In genomic region chr14:104891664-104892500, GRCh38 we compare ENCODE assay signal across 17 cellular contexts. TPM values are rescaled to one million over a fixed set of nuclear protein-coding genes. Genes with fewer than 3 reads are reported as not detected.
DNase-seq lines count a peak whose midpoint lies in the region; ATAC-seq and TF ChIP-seq lines count a peak whose summit lies in the region.
"Had no signal": no experiment of that assay in that cellular context is flagged by ENCODE, and none has a peak within 500 bp of the region (broad histone marks: within the 10 kb centered on the region; RNA-seq: fewer than 3 reads in every experiment).

No MANE protein-coding gene starts in this region.

- no peak overlapping the region for H2BK120ac ChIP-seq in H9 (ENCODE audit: low read depth, low read length, poor library complexity, severe bottlenecking)

- H2AFZ ChIP-seq in H9 (ENCODE audit: low read length), result no peak overlapping the region
- H2AFZ ChIP-seq: parathyroid adenoma had no signal

- H3K14ac ChIP-seq in H9 (ENCODE audit: insufficient read depth, low read length), result no peak overlapping the region

- H3K23ac ChIP-seq in H9 (ENCODE audit: insufficient read length, low read depth, low read length), result no peak overlapping the region

- TF ChIP-seq POLR2A in vagina (IDR thresholded peaks at IDR 0.05), result no peak

- TF ChIP-seq CTCF in H9 (conservative IDR thresholded peaks at IDR 0.05) (no peak), endodermal cell (conservative IDR thresholded peaks at IDR 0.05) (no peak), psoas muscle (IDR thresholded peaks at IDR 0.05) (no peak), vagina (IDR thresholded peaks at IDR 0.05) (no peak)

- no peaks in the 10 kb centered on the region for H3K9me3 Mint-ChIP-seq in activated naive CD4-positive, alpha-beta T cell treated with anti-CD3 and anti-CD28 coated beads, Interleukin-2, amount 10 ng/mL, durations not matched to agents 7 days and 5 days
- H3K9me3 Mint-ChIP-seq in activated naive CD4-positive, alpha-beta T cell treated with anti-CD3 and anti-CD28 coated beads for 36 hours, result no peaks in the 10 kb centered on the region
- H3K9me3 Mint-ChIP-seq in H9 (peaks cover 0 to 5% of the 10 kb centered on the region in 2 experiments; a peak in 1 of 5 replicates), endodermal cell (no peaks in the 10 kb centered on the region)
- no peaks in the 10 kb centered on the region for H3K9me3 Mint-ChIP-seq in stimulated activated effector memory CD8-positive, alpha-beta T cell treated with anti-CD3 and anti-CD28 coated beads, Interleukin-12 subunit alpha, Interleukin-12 subunit beta, amount 100 ng/mL, for 72 hours
- H3K9me3 Mint-ChIP-seq: CD8-positive, alpha-beta T cell had no signal

- H3K79me1 ChIP-seq in H9 (ENCODE audit: insufficient read depth, low read depth, low read length, poor library complexity, severe bottlenecking), result no peaks in the 10 kb centered on the region

- H3K4me3 ChIP-seq in endodermal cell (ENCODE audit: low read length) (no peak overlapping the region), psoas muscle (no peak overlapping the region), vagina (no peak overlapping the region)
- H3K4me3 ChIP-seq: esophagus muscularis mucosa, thyroid gland had no signal

- H2BK20ac ChIP-seq in H9 (ENCODE audit: low read depth, low read length, poor library complexity, severe bottlenecking), result no peak overlapping the region

- H3K9ac ChIP-seq in H9 (ENCODE audit: extremely low read depth, insufficient read length, low read length) (no peak overlapping the region), endodermal cell (ENCODE audit: extremely low read depth, low read length, poor library complexity, severe bottlenecking) (no peak overlapping the region)
- H3K9ac ChIP-seq: parathyroid adenoma had no signal

- no peaks in the 10 kb centered on the region for H3K36me3 Mint-ChIP-seq in activated naive CD4-positive, alpha-beta T cell treated with anti-CD3 and anti-CD28 coated beads, Interleukin-2, amount 10 ng/mL, durations not matched to agents 7 days and 5 days
- H3K36me3 Mint-ChIP-seq in activated naive CD4-positive, alpha-beta T cell treated with anti-CD3 and anti-CD28 coated beads for 36 hours (ENCODE audit: low read depth), result no peaks in the 10 kb centered on the region
- peaks cover 0 to 7% (median 0%) of the 10 kb centered on the region in 3 experiments; a peak in 2 of 7 replicates for H3K36me3 Mint-ChIP-seq in H9 (ENCODE audit: insufficient read depth in 1 of 3, low read depth in 3 of 3)
- H3K36me3 Mint-ChIP-seq in endodermal cell (ENCODE audit: low read depth), result no peaks in the 10 kb centered on the region
- H3K36me3 Mint-ChIP-seq in stimulated activated effector memory CD8-positive, alpha-beta T cell treated with anti-CD3 and anti-CD28 coated beads, Interleukin-12 subunit alpha, Interleukin-12 subunit beta, amount 100 ng/mL, for 72 hours, result peaks cover 5% of the 10 kb centered on the region
- H3K36me3 Mint-ChIP-seq: CD8-positive, alpha-beta T cell had no signal

- H3K27me3 ChIP-seq in H9 (ENCODE audit: insufficient read depth, low read length), result no peaks in the 10 kb centered on the region
- no peaks in the 10 kb centered on the region for H3K27me3 ChIP-seq in endodermal cell (ENCODE audit: control insufficient read depth, insufficient read depth, low read length, poor library complexity, severe bottlenecking)
- H3K27me3 ChIP-seq in psoas muscle (ENCODE audit: insufficient read depth in 3 of 3, low read length in 2 of 3), result no peaks in the 10 kb centered on the region
- H3K27me3 ChIP-seq in vagina, result no peaks in the 10 kb centered on the region
- H3K27me3 ChIP-seq: esophagus muscularis mucosa, thyroid gland had no signal

- no CpG with 5 or more reads among the region's 13 CpGs for WGBS in H9 (ENCODE audit: extremely low coverage, insufficient read length, low lambda C conversion rate)
- 87 to 91% methylated on average over 7 to 13 of the region's 13 CpGs for WGBS in endodermal cell (ENCODE audit: insufficient coverage in 1 of 2, insufficient read length in 1 of 2), 2 experiments
- WGBS in psoas muscle, 3 donors, result 79 to 83% (median 82%) methylated on average over 12 to 13 of the region's 13 CpGs

- H3K18ac ChIP-seq in H9 (ENCODE audit: insufficient read length, low read depth, low read length), result no peak overlapping the region

- H3K23me2 ChIP-seq in H9 (ENCODE audit: insufficient read length, low read depth, low read length, poor library complexity, severe bottlenecking), result no peaks in the 10 kb centered on the region

- H3K4me2 ChIP-seq in H9 (ENCODE audit: insufficient read depth, insufficient read length, low read length), result no peak overlapping the region

- no peak overlapping the region for H4K91ac ChIP-seq in H9 (ENCODE audit: insufficient read length, low read depth, low read length)

- no peak overlapping the region for H3K56ac ChIP-seq in H9 (ENCODE audit: insufficient read length, low read depth, low read length)

- H2BK15ac ChIP-seq in H9 (ENCODE audit: low read depth, low read length), result no peak overlapping the region

- no peak overlapping the region for H2BK5ac ChIP-seq in H9 (ENCODE audit: insufficient read length, low read length)

- no peak overlapping the region for H3K27ac ChIP-seq in H9 (ENCODE audit: insufficient read length, low read depth, low read length)
- no peak overlapping the region for H3K27ac ChIP-seq in endodermal cell (ENCODE audit: low read depth, low read length)
- no peak overlapping the region for H3K27ac ChIP-seq in psoas muscle
- H3K27ac ChIP-seq in vagina, result no peak overlapping the region
- H3K27ac ChIP-seq: esophagus muscularis mucosa, parathyroid adenoma, thyroid gland had no signal

- H4K8ac ChIP-seq in H9 (replicated peaks; ENCODE audit: insufficient read length, low read depth, low read length), result no peak overlapping the region

- no peaks in the 10 kb centered on the region for H3K79me2 ChIP-seq in H9 (ENCODE audit: insufficient read depth, low read length)
- H3K79me2 ChIP-seq: parathyroid adenoma had no signal

- no peak overlapping the region for H3K4me3 Mint-ChIP-seq in activated naive CD4-positive, alpha-beta T cell treated with anti-CD3 and anti-CD28 coated beads, Interleukin-2, amount 10 ng/mL, durations not matched to agents 7 days and 5 days
- H3K4me3 Mint-ChIP-seq in activated naive CD4-positive, alpha-beta T cell treated with anti-CD3 and anti-CD28 coated beads for 36 hours, result no peak overlapping the region
- H3K4me3 Mint-ChIP-seq in H9 (no peak overlapping the region), endodermal cell (no peak overlapping the region)
- H3K4me3 Mint-ChIP-seq in stimulated activated effector memory CD8-positive, alpha-beta T cell treated with anti-CD3 and anti-CD28 coated beads, Interleukin-12 subunit alpha, Interleukin-12 subunit beta, amount 100 ng/mL, for 72 hours, result no peak overlapping the region
- H3K4me3 Mint-ChIP-seq: CD8-positive, alpha-beta T cell had no signal

- no peak overlapping the region for H4K5ac ChIP-seq in H9 (ENCODE audit: insufficient read length, low read depth, low read length)

- intact Hi-C loops in activated naive CD4-positive, alpha-beta T cell treated with anti-CD3 and anti-CD28 coated beads for 36 hours (cut with micrococcal nuclease), result no loop called here
- intact Hi-C loops in psoas muscle (cut with DNase I) (no loop called here), vagina (cut with DNase I) (no loop called here)

- no peak overlapping the region for H3T11ph ChIP-seq in H9 (ENCODE audit: low read length)

- CTCF ChIA-PET in activated naive CD4-positive, alpha-beta T cell treated with anti-CD3 and anti-CD28 coated beads, Interleukin-2, amount 10 ng/mL, durations not matched to agents 7 days and 5 days (lab: Charles Lee), result no interaction called here
- CTCF ChIA-PET in activated naive CD4-positive, alpha-beta T cell treated with anti-CD3 and anti-CD28 coated beads for 36 hours (lab: Charles Lee), result no interaction called here

- no peaks in the 10 kb centered on the region for H4K20me1 ChIP-seq in H9 (ENCODE audit: control insufficient read depth, insufficient read depth, insufficient read length)

- H3K27me3 Mint-ChIP-seq in activated naive CD4-positive, alpha-beta T cell treated with anti-CD3 and anti-CD28 coated beads, Interleukin-2, amount 10 ng/mL, durations not matched to agents 7 days and 5 days, result peaks cover 3% of the 10 kb centered on the region
- H3K27me3 Mint-ChIP-seq in activated naive CD4-positive, alpha-beta T cell treated with anti-CD3 and anti-CD28 coated beads for 36 hours (ENCODE audit: low read depth), result no peaks in the 10 kb centered on the region
- H3K27me3 Mint-ChIP-seq in H9 (ENCODE audit: low read depth), result no peaks in the 10 kb centered on the region; the same call in none of the 2 replicates
- no peaks in the 10 kb centered on the region for H3K27me3 Mint-ChIP-seq in endodermal cell (ENCODE audit: insufficient read depth)

- DNase-seq in activated naive CD4-positive, alpha-beta T cell treated with anti-CD3 and anti-CD28 coated beads, Interleukin-2, amount 10 ng/mL, durations not matched to agents 7 days and 5 days, result peak; percentile 18
- DNase-seq in activated naive CD4-positive, alpha-beta T cell treated with anti-CD3 and anti-CD28 coated beads for 36 hours, result no peak
- peak; percentile 29 for DNase-seq in H9
- DNase-seq in endodermal cell, result peak; percentile 45
- peak; percentile 23 to 45 for DNase-seq in psoas muscle
- DNase-seq in vagina (ENCODE audit: extremely low spot score in 2 of 2), result no peak
- DNase-seq in NCI-H1105 treated with DMSO at 0.1 percent for 48 hours (lab: John Stamatoyannopoulos, UW), result no peak
- DNase-seq in stimulated activated effector memory CD8-positive, alpha-beta T cell treated with anti-CD3 and anti-CD28 coated beads, Interleukin-12 subunit alpha, Interleukin-12 subunit beta, amount 100 ng/mL, for 72 hours (ENCODE audit: low spot score in 2 of 2), result no peak
- DNase-seq: ACHN; caudate nucleus; DMS79; NCI-H1436 treated with DMSO at 0.1 percent for 48 hours; stimulated activated CD4-positive, alpha-beta T cell treated with anti-CD3 and anti-CD28 coated beads, Interleukin-12 subunit alpha, Interleukin-12 subunit beta, amount 100 ng/mL, for 4 hours; thyroid gland had no signal

- H2AK5ac ChIP-seq in H9 (ENCODE audit: insufficient read length, low read length), result no peak overlapping the region

- no peak overlapping the region for H2BK12ac ChIP-seq in H9 (ENCODE audit: insufficient read length, low read depth, low read length)

- H3K9me3 ChIP-seq in H9 (ENCODE audit: control insufficient read depth, low read depth, low read length) (no peaks in the 10 kb centered on the region), endodermal cell (ENCODE audit: control insufficient read depth, low read length) (no peaks in the 10 kb centered on the region), psoas muscle (no peaks in the 10 kb centered on the region), vagina (no peaks in the 10 kb centered on the region)
- H3K9me3 ChIP-seq: esophagus muscularis mucosa, thyroid gland had no signal

- H3K4me1 ChIP-seq in H9 (ENCODE audit: insufficient read depth, low read length), result no peaks in the 10 kb centered on the region
- H3K4me1 ChIP-seq in endodermal cell (ENCODE audit: control insufficient read depth, insufficient read depth, low read length), result no peaks in the 10 kb centered on the region
- no peaks in the 10 kb centered on the region for H3K4me1 ChIP-seq in psoas muscle
- peaks cover 13% of the 10 kb centered on the region for H3K4me1 ChIP-seq in vagina

- H3K4ac ChIP-seq in H9 (ENCODE audit: low read depth, low read length), result no peak overlapping the region

- peaks cover 2% of the 10 kb centered on the region for H3K4me1 Mint-ChIP-seq in activated naive CD4-positive, alpha-beta T cell treated with anti-CD3 and anti-CD28 coated beads, Interleukin-2, amount 10 ng/mL, durations not matched to agents 7 days and 5 days
- no peaks in the 10 kb centered on the region for H3K4me1 Mint-ChIP-seq in activated naive CD4-positive, alpha-beta T cell treated with anti-CD3 and anti-CD28 coated beads for 36 hours (ENCODE audit: low read depth)
- peaks cover 2 to 8% of the 10 kb centered on the region in 2 experiments for H3K4me1 Mint-ChIP-seq in H9
- no peaks in the 10 kb centered on the region for H3K4me1 Mint-ChIP-seq in endodermal cell
- H3K4me1 Mint-ChIP-seq in stimulated activated effector memory CD8-positive, alpha-beta T cell treated with anti-CD3 and anti-CD28 coated beads, Interleukin-12 subunit alpha, Interleukin-12 subunit beta, amount 100 ng/mL, for 72 hours, result peaks cover 5% of the 10 kb centered on the region

- no peak overlapping the region for H3K27ac Mint-ChIP-seq in activated naive CD4-positive, alpha-beta T cell treated with anti-CD3 and anti-CD28 coated beads, Interleukin-2, amount 10 ng/mL, durations not matched to agents 7 days and 5 days
- H3K27ac Mint-ChIP-seq in activated naive CD4-positive, alpha-beta T cell treated with anti-CD3 and anti-CD28 coated beads for 36 hours, result no peak overlapping the region
- H3K27ac Mint-ChIP-seq in H9 (peak overlapping the region in 1 of 3 experiments; percentile 82; a peak in 1 of 7 replicates), endodermal cell (no peak overlapping the region)
- no peak overlapping the region for H3K27ac Mint-ChIP-seq in stimulated activated effector memory CD8-positive, alpha-beta T cell treated with anti-CD3 and anti-CD28 coated beads, Interleukin-12 subunit alpha, Interleukin-12 subunit beta, amount 100 ng/mL, for 72 hours
- H3K27ac Mint-ChIP-seq: CD8-positive, alpha-beta T cell had no signal

- no peak for ATAC-seq in psoas muscle
- ATAC-seq in stimulated activated effector memory CD8-positive, alpha-beta T cell treated with anti-CD3 and anti-CD28 coated beads, Interleukin-12 subunit alpha, Interleukin-12 subunit beta, amount 100 ng/mL, for 72 hours, result no peak
- ATAC-seq: CD8-positive, alpha-beta T cell had no signal

- H3K36me3 ChIP-seq in endodermal cell (ENCODE audit: control insufficient read depth, insufficient read depth, low read length), result no peaks in the 10 kb centered on the region
- peaks cover 0 to 27% of the 10 kb centered on the region in 2 donors for H3K36me3 ChIP-seq in psoas muscle (ENCODE audit: insufficient read depth in 1 of 2, low read depth in 1 of 2)
- peaks cover 0 to 4% of the 10 kb centered on the region in 2 donors for H3K36me3 ChIP-seq in vagina

RNA-seq across cellular contexts. Expression of gene CEP170B, which starts 26.8 kb away (rescaled TPM):
- total RNA-seq in activated naive CD4-positive, alpha-beta T cell treated with anti-CD3 and anti-CD28 coated beads for 36 hours, result 1 to 10 TPM; 3.3 TPM
- 28.5 and 28.8 TPM in 2 replicates for total RNA-seq in H9 (2021)
- 10 to 100 TPM; 38.9 to 43.1 TPM for total RNA-seq in endodermal cell
- polyA plus RNA-seq in endodermal cell (2013, experiment 1 of 2), result 13.9 TPM
- polyA plus RNA-seq in endodermal cell (2013, experiment 2 of 2), result 15.1 TPM
- total RNA-seq in psoas muscle, result 10 to 100 TPM in 1 of 4 donors, 1 to 10 TPM in 3; 6.3 to 15.7 (median 7.7) TPM
- polyA plus RNA-seq in psoas muscle, result 1 to 10 TPM; 2.0 to 5.8 (median 3.3) TPM
- 17.9 TPM for total RNA-seq in vagina

RNA-seq across cellular contexts. Expression of gene PLD4, which starts 32.8 kb away (rescaled TPM):
- total RNA-seq in activated naive CD4-positive, alpha-beta T cell treated with anti-CD3 and anti-CD28 coated beads for 36 hours, result not detected
- total RNA-seq in H9 (2021) (not detected in 2 replicates), endodermal cell (not detected), psoas muscle (under 1 TPM in 2 of 4 donors, not detected in 2; 0.04 to 0.25 TPM), vagina (not detected)
- 0.04 TPM for polyA plus RNA-seq in endodermal cell (2013, experiment 1 of 2)
- not detected for polyA plus RNA-seq in endodermal cell (2013, experiment 2 of 2)
- polyA plus RNA-seq in psoas muscle, result not detected

Comparison
In these comparisons a context has a peak if more than half of its experiments do, and no peak if none do; other contexts are left out.
1. DNase-seq: peak in activated naive CD4-positive, alpha-beta T cell treated with anti-CD3 and anti-CD28 coated beads, Interleukin-2, amount 10 ng/mL, durations not matched to agents 7 days and 5 days (single experiment), H9 (single experiment), endodermal cell (single experiment) and psoas muscle (2 of 2); none in activated naive CD4-positive, alpha-beta T cell treated with anti-CD3 and anti-CD28 coated beads for 36 hours (single experiment), vagina (0 of 2), NCI-H1105 treated with DMSO at 0.1 percent for 48 hours (single experiment) and stimulated activated effector memory CD8-positive, alpha-beta T cell treated with anti-CD3 and anti-CD28 coated beads, Interleukin-12 subunit alpha, Interleukin-12 subunit beta, amount 100 ng/mL, for 72 hours (0 of 2).